Comparison of ENCODE assay signal across 26 cellular contexts in the genomic region with DNA sequence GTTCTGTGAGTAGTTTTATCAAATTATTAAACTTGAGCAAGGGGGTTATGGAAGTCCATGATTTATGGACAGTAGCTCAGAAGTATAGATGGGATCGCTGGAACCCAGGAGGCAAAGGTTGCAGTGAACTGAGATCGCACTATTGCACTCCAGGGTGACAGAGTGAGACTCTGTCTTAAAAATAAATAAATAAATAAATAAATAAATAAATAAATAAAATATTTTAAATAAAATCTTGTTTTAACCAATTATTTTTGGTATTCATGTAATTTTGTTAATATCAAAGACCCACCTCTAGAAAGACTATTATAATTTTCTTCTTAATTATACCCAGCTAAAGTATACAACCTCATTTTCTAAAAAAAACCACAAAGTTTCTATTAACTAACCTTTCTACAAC.
"Had no signal": no experiment of that assay in that cellular context is flagged by ENCODE, and none has a peak within 500 bp of the region (broad histone marks: within the 10 kb centered on the region; RNA-seq: fewer than 3 reads in every experiment).

No MANE protein-coding gene starts in this region.

- H3K27me3 ChIP-seq: colonic mucosa, dorsolateral prefrontal cortex, esophagus muscularis mucosa, esophagus squamous epithelium, foreskin keratinocyte, gastrocnemius medialis, gastroesophageal sphincter, heart left ventricle had no signal

- H3K4me3 ChIP-seq: colonic mucosa, coronary artery, dorsolateral prefrontal cortex, esophagus muscularis mucosa, esophagus squamous epithelium, gastrocnemius medialis, gastroesophageal sphincter, heart left ventricle had no signal

- H3K4me1 Mint-ChIP-seq: endodermal cell had no signal

- FAIRE-seq: colon, endothelial cell of umbilical vein had no signal

- H3K27ac ChIP-seq: colonic mucosa, coronary artery, dorsolateral prefrontal cortex, epithelial cell of prostate, esophagus muscularis mucosa, esophagus squamous epithelium, foreskin keratinocyte, gastrocnemius medialis, gastroesophageal sphincter, heart left ventricle had no signal

- H3K4me1 ChIP-seq: colonic mucosa, esophagus muscularis mucosa, esophagus squamous epithelium, foreskin keratinocyte, gastrocnemius medialis, gastroesophageal sphincter, heart left ventricle had no signal

- DNase-seq: colonic mucosa; cortex of kidney; dermis blood vessel endothelial cell; dorsolateral prefrontal cortex; effector CD4-positive, alpha-beta T cell; effector CD8-positive, alpha-beta T cell; effector memory CD4-positive, alpha-beta T cell; effector memory CD8-positive, alpha-beta T cell; endodermal cell; erythroblast; esophagus squamous epithelium; foreskin fibroblast; foreskin keratinocyte; foreskin melanocyte; gastrocnemius medialis; glutamatergic neuron; head of caudate nucleus; heart left ventricle had no signal

- H3K4me3 Mint-ChIP-seq: dendritic cell treated with granulocyte-macrophage colony-stimulating factor and Interleukin-4, amounts not matched to agents 40 ng/mL and 50 ng/mL, for 4 days; effector memory CD8-positive, alpha-beta T cell; endodermal cell had no signal

- H3K27ac Mint-ChIP-seq: dendritic cell treated with granulocyte-macrophage colony-stimulating factor and Interleukin-4, amounts not matched to agents 40 ng/mL and 50 ng/mL, for 4 days; effector memory CD8-positive, alpha-beta T cell; endodermal cell had no signal

- H3K9me3 ChIP-seq: colonic mucosa, gastrocnemius medialis had no signal

- ATAC-seq: effector memory CD8-positive, alpha-beta T cell; esophagus mucosa; foreskin keratinocyte; gastrocnemius medialis; gastroesophageal sphincter; heart left ventricle had no signal

- H3K36me3 ChIP-seq: colonic mucosa, esophagus muscularis mucosa, esophagus squamous epithelium, gastrocnemius medialis, gastroesophageal sphincter, heart left ventricle had no signal

- H3K27me3 Mint-ChIP-seq: dendritic cell treated with granulocyte-macrophage colony-stimulating factor and Interleukin-4, amounts not matched to agents 40 ng/mL and 50 ng/mL, for 4 days; effector memory CD8-positive, alpha-beta T cell had no signal
